ENCODE assay signal across 28 cellular contexts in the genomic region with DNA sequence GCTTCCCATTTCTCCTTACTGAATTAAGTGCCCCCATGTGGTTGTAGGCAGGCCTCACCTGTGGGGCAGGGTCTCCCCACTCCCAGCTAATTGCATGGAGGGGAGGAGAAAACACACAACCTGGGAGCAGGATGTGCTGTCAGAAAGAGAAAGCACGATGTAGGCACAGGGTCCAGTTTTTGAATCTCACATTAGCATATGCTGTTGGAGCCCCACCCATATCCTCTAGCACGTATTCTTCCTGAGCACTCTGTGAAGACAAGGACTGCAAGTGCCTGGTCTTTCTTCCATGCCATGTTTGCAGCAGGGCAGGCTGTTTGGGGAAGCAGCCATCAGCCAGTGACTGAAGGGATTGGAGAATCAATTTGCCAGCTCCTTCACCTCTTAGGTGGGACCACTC.
"Had no signal": no experiment of that assay in that cellular context is flagged by ENCODE, and none has a peak within 500 bp of the region (broad histone marks: within the 10 kb centered on the region; RNA-seq: fewer than 3 reads in every experiment).

No MANE protein-coding gene starts in this region.

- H3K4me1 Mint-ChIP-seq: stimulated activated naive B cell treated with anti-CD40 and anti-IgM and Interleukin-4, amounts not matched to agents 10 μg/mL and 1 μg/mL and 100 μg/mL, for 72 hours had no signal

- H3K4me1 ChIP-seq: left lung, lower lobe of right lung, pancreas, prostate gland, stomach, testis, thyroid gland, transverse colon, upper lobe of left lung, vagina had no signal

- H3K27me3 ChIP-seq: left lung, pancreas, stomach, testis, thyroid gland, transverse colon, upper lobe of left lung, vagina had no signal

- H3K36me3 Mint-ChIP-seq: naive thymus-derived CD8-positive, alpha-beta T cell; stimulated activated naive B cell treated with anti-CD40 and anti-IgM and Interleukin-4, amounts not matched to agents 10 μg/mL and 1 μg/mL and 100 μg/mL, for 72 hours had no signal

- DNase-seq: hippocampal formation; kidney; left colon; left lung; lower lobe of right lung; mammary epithelial cell; mesenchymal stem cell; naive thymus-derived CD8-positive, alpha-beta T cell; nucleus accumbens; pancreas; posterior cingulate gyrus; retina; right cardiac atrium; stimulated activated CD4-positive, alpha-beta T cell treated with anti-CD3 and anti-CD28 coated beads, Interleukin-12 subunit alpha, Interleukin-12 subunit beta, amount 100 ng/mL, for 4 hours; stimulated activated CD4-positive, alpha-beta T cell treated with anti-CD3 and anti-CD28 coated beads, Interleukin-15, amount 100 ng/mL, for 24 hours; stimulated activated CD4-positive, alpha-beta T cell treated with anti-CD3 and anti-CD28 coated beads, Interleukin-2, amount 100 ng/mL, for 24 hours; stimulated activated CD4-positive, alpha-beta T cell treated with anti-CD3 and anti-CD28 coated beads, Interleukin-4, amount 100 ng/mL, for 1 hour; stimulated activated naive B cell treated with anti-CD40 and anti-IgM and Interleukin-4, amounts not matched to agents 10 μg/mL and 1 μg/mL and 100 μg/mL, for 72 hours; stimulated activated naive CD8-positive, alpha-beta T cell treated with anti-CD3 and anti-CD28 coated beads, Interleukin-15, Interleukin-2, amounts not matched to agents 100 U/mL and 50 U/mL, for 24 hours; stomach; testis; thyroid gland; transverse colon; upper lobe of left lung had no signal

- H3K27ac ChIP-seq: left lung, lower lobe of right lung, pancreas, prostate gland, skin epidermis, stomach, testis, thyroid gland, transverse colon, upper lobe of left lung, vagina had no signal

- ATAC-seq: left colon; left lung; lower lobe of right lung; naive thymus-derived CD8-positive, alpha-beta T cell; pancreas; right cardiac atrium; sciatic nerve; stimulated activated naive B cell treated with anti-CD40 and anti-IgM and Interleukin-4, amounts not matched to agents 10 μg/mL and 1 μg/mL and 100 μg/mL, for 72 hours; stimulated activated naive CD8-positive, alpha-beta T cell treated with anti-CD3 and anti-CD28 coated beads, Interleukin-15, Interleukin-2, amounts not matched to agents 100 U/mL and 50 U/mL, for 24 hours had no signal

- H3K27ac Mint-ChIP-seq: naive thymus-derived CD8-positive, alpha-beta T cell; stimulated activated naive B cell treated with anti-CD40 and anti-IgM and Interleukin-4, amounts not matched to agents 10 μg/mL and 1 μg/mL and 100 μg/mL, for 72 hours had no signal

- H3K9me3 ChIP-seq: left lung, lower lobe of right lung, pancreas, prostate gland, stomach, testis, thyroid gland, transverse colon, upper lobe of left lung, vagina had no signal

- H3K4me3 ChIP-seq: left lung, lower lobe of right lung, pancreas, prostate gland, skin epidermis, stomach, testis, thyroid gland, transverse colon, upper lobe of left lung, vagina had no signal

- H3K4me3 Mint-ChIP-seq: naive thymus-derived CD8-positive, alpha-beta T cell; stimulated activated naive B cell treated with anti-CD40 and anti-IgM and Interleukin-4, amounts not matched to agents 10 μg/mL and 1 μg/mL and 100 μg/mL, for 72 hours had no signal

- H3K36me3 ChIP-seq: left lung, lower lobe of right lung, pancreas, prostate gland, stomach, thyroid gland, transverse colon, upper lobe of left lung, vagina had no signal
